In the genomic region with DNA sequence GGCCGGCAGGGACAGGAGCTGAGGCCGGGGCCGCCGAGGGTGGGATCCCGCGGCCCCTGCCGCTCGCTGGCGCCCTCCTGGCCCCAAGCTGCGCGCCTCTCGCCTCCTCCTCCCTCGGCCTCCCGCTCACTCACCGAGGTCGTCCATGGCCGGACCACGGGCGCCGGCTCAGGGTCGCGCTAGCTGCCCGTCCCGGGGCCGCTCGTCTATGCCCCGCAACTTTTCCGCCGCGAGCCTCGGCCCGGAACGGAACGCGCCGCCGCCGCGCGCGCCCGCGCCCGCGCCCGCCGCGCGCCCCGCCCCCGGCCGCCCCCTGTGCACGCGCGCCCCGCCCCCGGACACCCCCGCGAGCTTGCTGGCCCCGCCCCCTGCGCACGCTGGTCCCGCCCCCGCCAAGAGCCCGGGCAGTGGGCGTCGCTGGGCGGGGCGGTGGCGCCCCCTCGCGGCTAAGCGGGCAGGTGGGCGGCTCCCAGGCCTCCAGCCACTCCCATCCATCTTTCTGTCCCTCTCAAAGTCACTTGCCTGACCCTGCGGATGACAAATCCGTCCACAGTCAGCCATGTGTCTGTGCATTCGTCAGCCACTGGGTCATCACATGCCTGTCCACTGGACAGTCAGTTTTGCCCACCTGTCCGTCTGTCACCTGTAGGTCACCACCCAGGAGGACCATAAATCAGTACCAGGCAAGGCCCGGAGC, we compare ENCODE assay signal across 8 cellular contexts. TPM values are rescaled to one million over a fixed set of nuclear protein-coding genes. Genes with fewer than 3 reads are reported as not detected.
DNase-seq lines count a peak whose midpoint lies in the region; ATAC-seq lines count a peak whose summit lies in the region.

A gene (minus strand): TSS at position 248 of the 697 bp plus-strand sequence. CDS start 101 bp downstream, at position 147.

- H3K9me3 ChIP-seq in endocrine pancreas (ENCODE audit: control insufficient read depth, low read length), result no peaks in the 10 kb centered on the region
- H3K9me3 ChIP-seq in mesodermal cell (ENCODE audit: control insufficient read depth, low read length), result no peaks in the 10 kb centered on the region

- no peaks in the 10 kb centered on the region for H3K4me1 ChIP-seq in endocrine pancreas (ENCODE audit: control insufficient read depth, insufficient read depth, low read length)
- H3K4me1 ChIP-seq in mesodermal cell (ENCODE audit: control insufficient read depth, insufficient read depth, low read length, poor library complexity, severe bottlenecking), result peaks cover 34% of the 10 kb centered on the region

- H3K27me3 ChIP-seq in endocrine pancreas (ENCODE audit: control insufficient read depth, insufficient read depth, low read length), result no peaks in the 10 kb centered on the region

- peak within 1 kb of the TSS; percentile 88 for H3K9ac ChIP-seq in endocrine pancreas (ENCODE audit: control insufficient read depth, insufficient read depth, low read length)

- H3K36me3 ChIP-seq in endocrine pancreas (ENCODE audit: control insufficient read depth, insufficient read depth, low read length) (no peaks in the 10 kb centered on the region), mesodermal cell (ENCODE audit: control insufficient read depth, insufficient read depth, low read length) (peaks cover 28% of the 10 kb centered on the region)

- 5 to 6% methylated on average over 40 to 43 of the region's 79 CpGs for WGBS in mesodermal cell (ENCODE audit: insufficient coverage in 2 of 2), 2 experiments

- no peaks in the 10 kb centered on the region for H3K9me3 Mint-ChIP-seq in activated CD8-positive, alpha-beta memory T cell treated with anti-CD3 and anti-CD28 coated beads, Interleukin-2, amount 10 ng/mL, durations not matched to agents 7 days and 5 days (ENCODE audit: low read depth)

- H3K27ac Mint-ChIP-seq in activated CD8-positive, alpha-beta memory T cell treated with anti-CD3 and anti-CD28 coated beads, Interleukin-2, amount 10 ng/mL, durations not matched to agents 7 days and 5 days, result peak within 1 kb of the TSS; percentile 73

- peak; percentile 98 for DNase-seq in AG08396 (ENCODE audit: low spot score)
- peak; percentile 50 for DNase-seq in NK-92 (lab: John Stamatoyannopoulos, UW; ENCODE audit: unreplicated experiment)
- DNase-seq in activated CD8-positive, alpha-beta memory T cell treated with anti-CD3 and anti-CD28 coated beads, Interleukin-2, amount 10 ng/mL, durations not matched to agents 7 days and 5 days, result peak; percentile 92
- DNase-seq in stimulated activated CD8-positive, alpha-beta memory T cell treated with anti-CD3 and anti-CD28 coated beads, Interleukin-15, amount 100 ng/mL, for 4 hours (ENCODE audit: low read depth in 2 of 2), result peak; percentile 70 to 78

- peak within 1 kb of the TSS; percentile 60 for H3K4me3 ChIP-seq in endocrine pancreas (ENCODE audit: control insufficient read depth, insufficient read depth, low read length)
- peak within 1 kb of the TSS; percentile 87 for H3K4me3 ChIP-seq in mesodermal cell (ENCODE audit: extremely low read depth, insufficient read depth, low read length, poor library complexity, severe bottlenecking)

- ATAC-seq in GM19035 (IDR thresholded peaks at IDR 0.05; ENCODE audit: unreplicated experiment) (peak; percentile 69), HG03432 (IDR thresholded peaks at IDR 0.05; ENCODE audit: unreplicated experiment) (peak; percentile 80)
- peak; percentile 91 for ATAC-seq in activated CD8-positive, alpha-beta memory T cell treated with anti-CD3 and anti-CD28 coated beads, Interleukin-2, amount 10 ng/mL, durations not matched to agents 7 days and 5 days

- H3K27ac ChIP-seq in mesodermal cell (ENCODE audit: low read depth, low read length, severe bottlenecking), result no peak within 1 kb of the TSS

- peaks cover 16% of the 10 kb centered on the region for H3K36me3 Mint-ChIP-seq in activated CD8-positive, alpha-beta memory T cell treated with anti-CD3 and anti-CD28 coated beads, Interleukin-2, amount 10 ng/mL, durations not matched to agents 7 days and 5 days

- H3K27me3 Mint-ChIP-seq in activated CD8-positive, alpha-beta memory T cell treated with anti-CD3 and anti-CD28 coated beads, Interleukin-2, amount 10 ng/mL, durations not matched to agents 7 days and 5 days, result no peaks in the 10 kb centered on the region

- peak within 1 kb of the TSS; percentile 90 for H3K4me3 Mint-ChIP-seq in activated CD8-positive, alpha-beta memory T cell treated with anti-CD3 and anti-CD28 coated beads, Interleukin-2, amount 10 ng/mL, durations not matched to agents 7 days and 5 days

- H3K4me1 Mint-ChIP-seq in activated CD8-positive, alpha-beta memory T cell treated with anti-CD3 and anti-CD28 coated beads, Interleukin-2, amount 10 ng/mL, durations not matched to agents 7 days and 5 days, result peaks cover 47% of the 10 kb centered on the region

- CTCF ChIA-PET in activated CD8-positive, alpha-beta memory T cell treated with anti-CD3 and anti-CD28 coated beads, Interleukin-2, amount 10 ng/mL, durations not matched to agents 7 days and 5 days (lab: Charles Lee), result interaction anchor here (0.6 to 25.9 kb wide), 23 partner anchors 10 to 151 kb away, joined by 3 to 768 read pairs (median 5); a partner anchor contains a TSS

RNA-seq across cellular contexts. Expression of the gene that starts here (rescaled TPM):
- 100 to 1,000 TPM in 1 of 2 experiments, 10 to 100 TPM in 1; 69.3 to 146 TPM for total RNA-seq in activated CD8-positive, alpha-beta memory T cell treated with anti-CD3 and anti-CD28 coated beads, Interleukin-2, amount 10 ng/mL, durations not matched to agents 7 days and 5 days
- 85.7 TPM for polyA plus RNA-seq in mesodermal cell (2013, experiment 1 of 2)
- polyA plus RNA-seq in mesodermal cell (2013, experiment 2 of 2), result 72.4 TPM
